ENCODE assay signal across 7 cellular contexts in the genomic region with DNA sequence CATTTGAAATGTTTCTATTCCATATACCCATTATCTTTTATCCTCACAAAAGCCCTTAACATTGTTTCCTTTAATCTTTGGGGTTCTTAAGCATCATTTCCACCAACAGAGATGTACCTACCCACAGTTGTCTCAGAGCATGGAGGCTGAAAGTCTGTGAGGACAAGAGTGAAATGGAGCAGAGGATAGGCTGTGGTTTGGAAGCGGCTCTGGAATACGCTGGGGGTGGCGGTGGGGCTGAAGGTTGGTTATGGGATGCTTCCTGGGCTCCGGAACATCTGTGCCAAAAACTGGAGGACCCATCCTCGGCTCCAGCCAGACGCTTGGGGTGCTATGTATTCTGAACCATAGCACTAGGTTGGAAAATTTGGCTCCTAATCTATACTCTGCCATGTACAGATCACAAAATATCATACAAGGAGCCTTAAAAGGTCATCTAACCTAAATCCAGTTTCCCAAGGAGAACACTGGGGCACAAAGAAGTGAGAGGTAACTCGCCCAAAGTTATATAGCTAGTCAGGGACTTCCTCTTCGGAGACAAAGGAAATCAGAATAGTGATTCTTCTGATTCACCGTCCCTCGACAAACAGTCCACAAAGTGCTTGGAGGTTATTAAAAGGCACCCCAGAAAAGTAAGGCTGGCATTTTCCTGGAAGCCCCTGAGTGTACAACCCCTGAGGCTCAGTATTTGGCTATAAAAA. TPM values are rescaled to one million over a fixed set of nuclear protein-coding genes. Genes with fewer than 3 reads are reported as not detected.
DNase-seq lines count a peak whose midpoint lies in the region; ATAC-seq and TF ChIP-seq lines count a peak whose summit lies in the region.

No MANE protein-coding gene starts in this region.

- H3K4me1 Mint-ChIP-seq in activated T-helper 1 cell treated with anti-CD3 and anti-CD28 coated beads, Interleukin-12 subunit alpha, Interleukin-12 subunit beta, Interleukin-2, Interleukin-4 antibody, amounts not matched to agents 30 ng/mL and 10 ng/mL and 1 ng/mL, durations not matched to agents 14 hours and 24 hours and 36 hours (ENCODE audit: low read depth) = peaks cover 34% of the 10 kb centered on the region
- H3K4me1 Mint-ChIP-seq in immature natural killer cell = peaks cover 28 to 46% of the 10 kb centered on the region in 2 donors

- no peak for TF ChIP-seq POLR2A in stomach (IDR thresholded peaks at IDR 0.05)

- intact Hi-C loops in activated T-helper 1 cell treated with anti-CD3 and anti-CD28 coated beads, Interleukin-12 subunit alpha, Interleukin-12 subunit beta, Interleukin-2, Interleukin-4 antibody, amounts not matched to agents 30 ng/mL and 10 ng/mL and 1 ng/mL, durations not matched to agents 14 hours and 24 hours and 36 hours (cut with micrococcal nuclease) = loop anchor here (1.0 to 5.0 kb wide), 3 partner anchors 35 to 713 kb away; partner anchors contain the start of gene DAD1
- intact Hi-C loops in stomach (cut with DNase I; ENCODE audit: low total_unique reads) = no loop called here

- H3K27ac Mint-ChIP-seq in activated T-helper 1 cell treated with anti-CD3 and anti-CD28 coated beads, Interleukin-12 subunit alpha, Interleukin-12 subunit beta, Interleukin-2, Interleukin-4 antibody, amounts not matched to agents 30 ng/mL and 10 ng/mL and 1 ng/mL, durations not matched to agents 14 hours and 24 hours and 36 hours = peak overlapping the region; percentile 95
- peak overlapping the region; percentile 88 to 99 (median 94) for H3K27ac Mint-ChIP-seq in immature natural killer cell

- H3K4me3 ChIP-seq in HUES64 (ENCODE audit: low read length) = peak overlapping the region; percentile 90
- peak overlapping the region; percentile 67 to 73 (median 72) for H3K4me3 ChIP-seq in stomach

- H3K36me3 ChIP-seq in HUES64 (ENCODE audit: insufficient read depth, low read length) (no peaks in the 10 kb centered on the region), stomach (peaks cover 0 to 23% (median 8%) of the 10 kb centered on the region in 4 donors)

- no peaks in the 10 kb centered on the region for H3K9me3 Mint-ChIP-seq in activated T-helper 1 cell treated with anti-CD3 and anti-CD28 coated beads, Interleukin-12 subunit alpha, Interleukin-12 subunit beta, Interleukin-2, Interleukin-4 antibody, amounts not matched to agents 30 ng/mL and 10 ng/mL and 1 ng/mL, durations not matched to agents 14 hours and 24 hours and 36 hours
- H3K9me3 Mint-ChIP-seq in immature natural killer cell = no peaks in the 10 kb centered on the region

- DNase-seq in activated T-helper 1 cell treated with anti-CD3 and anti-CD28 coated beads, Interleukin-12 subunit alpha, Interleukin-12 subunit beta, Interleukin-2, Interleukin-4 antibody, amounts not matched to agents 30 ng/mL and 10 ng/mL and 1 ng/mL, durations not matched to agents 14 hours and 24 hours and 36 hours (ENCODE audit: low spot score) = no peak
- DNase-seq in immature natural killer cell (no peak), stomach (no peak), NCI-H1105 treated with DMSO at 0.1 percent for 48 hours (lab: John Stamatoyannopoulos, UW) (no peak)

- H3K27me3 ChIP-seq in HUES64 (ENCODE audit: insufficient read depth, low read length) = peaks cover 77% of the 10 kb centered on the region
- H3K27me3 ChIP-seq in stomach = no peaks in the 10 kb centered on the region

- TF ChIP-seq CTCF in stomach (IDR thresholded peaks at IDR 0.05) = no peak

- peak overlapping the region; percentile 91 for H3K4me3 Mint-ChIP-seq in activated T-helper 1 cell treated with anti-CD3 and anti-CD28 coated beads, Interleukin-12 subunit alpha, Interleukin-12 subunit beta, Interleukin-2, Interleukin-4 antibody, amounts not matched to agents 30 ng/mL and 10 ng/mL and 1 ng/mL, durations not matched to agents 14 hours and 24 hours and 36 hours
- H3K4me3 Mint-ChIP-seq in immature natural killer cell = peak overlapping the region; percentile 88 to 96 (median 91)

- WGBS in HUES64 = 89% methylated on average over 10 of the region's 10 CpGs
- 51 to 63% (median 56%) methylated on average over 10 of the region's 10 CpGs for WGBS in stomach, 5 donors

- H3K27ac ChIP-seq in HUES64 (ENCODE audit: low read depth, low read length) (no peak overlapping the region), stomach (peak overlapping the region; percentile 93 to 98 (median 98))

- no peak for ATAC-seq in HG03025 (IDR thresholded peaks at IDR 0.05; ENCODE audit: low FRiP score, unreplicated experiment)
- no peak for ATAC-seq in HG03039 (IDR thresholded peaks at IDR 0.05; ENCODE audit: unreplicated experiment)

- H3K27me3 Mint-ChIP-seq in activated T-helper 1 cell treated with anti-CD3 and anti-CD28 coated beads, Interleukin-12 subunit alpha, Interleukin-12 subunit beta, Interleukin-2, Interleukin-4 antibody, amounts not matched to agents 30 ng/mL and 10 ng/mL and 1 ng/mL, durations not matched to agents 14 hours and 24 hours and 36 hours (ENCODE audit: insufficient read depth) = no peaks in the 10 kb centered on the region
- H3K27me3 Mint-ChIP-seq in immature natural killer cell (ENCODE audit: low read depth in 3 of 3) = peaks cover 7 to 13% (median 11%) of the 10 kb centered on the region in 3 donors

- H3K9me3 ChIP-seq in HUES64 (ENCODE audit: insufficient read depth, low read depth, low read length) (no peaks in the 10 kb centered on the region), stomach (no peaks in the 10 kb centered on the region)

- H3K36me3 Mint-ChIP-seq in activated T-helper 1 cell treated with anti-CD3 and anti-CD28 coated beads, Interleukin-12 subunit alpha, Interleukin-12 subunit beta, Interleukin-2, Interleukin-4 antibody, amounts not matched to agents 30 ng/mL and 10 ng/mL and 1 ng/mL, durations not matched to agents 14 hours and 24 hours and 36 hours (ENCODE audit: low read depth) = peaks cover 14% of the 10 kb centered on the region
- H3K36me3 Mint-ChIP-seq in immature natural killer cell = peaks cover 0 to 4% (median 0%) of the 10 kb centered on the region in 3 donors

- TF ChIP-seq EP300 in stomach (IDR thresholded peaks at IDR 0.05) = no peak

- peaks cover 5% of the 10 kb centered on the region; the same call in 1 of the 2 replicates for H3K4me1 ChIP-seq in HUES64 (ENCODE audit: insufficient read depth, low read length)
- peaks cover 26 to 44% (median 42%) of the 10 kb centered on the region in 4 donors for H3K4me1 ChIP-seq in stomach

- peak overlapping the region; percentile 67; the same call in 1 of the 2 replicates for H3K9ac ChIP-seq in HUES64 (ENCODE audit: low read depth, low read length)

RNA-seq across cellular contexts. Expression of gene PPP1R3E, which starts 2.5 kb away (rescaled TPM):
- polyA plus RNA-seq in HUES64 (2013, experiment 1 of 2) = 2.2 TPM
- 3.7 TPM for polyA plus RNA-seq in HUES64 (2013, experiment 2 of 2)
- total RNA-seq in activated T-helper 1 cell treated with anti-CD3 and anti-CD28 coated beads, Interleukin-12 subunit alpha, Interleukin-12 subunit beta, Interleukin-2, Interleukin-4 antibody, amounts not matched to agents 30 ng/mL and 10 ng/mL and 1 ng/mL, durations not matched to agents 14 hours and 24 hours and 36 hours = 16.6 and 17.3 TPM in 2 replicates
- polyA plus RNA-seq in immature natural killer cell (1 to 10 TPM in 2 of 3 donors, not detected in 1; 1.4 to 2.0 TPM), stomach (10 to 100 TPM; 13.5 to 17.6 (median 16.4) TPM)
- total RNA-seq in stomach = 10 to 100 TPM in 1 of 5 donors, 1 to 10 TPM in 4; 1.7 to 17.0 (median 6.8) TPM

RNA-seq across cellular contexts. Expression of gene BCL2L2, which starts 6.5 kb away (rescaled TPM):
- 9.1 TPM for polyA plus RNA-seq in HUES64 (2013, experiment 1 of 2)
- 10.4 TPM for polyA plus RNA-seq in HUES64 (2013, experiment 2 of 2)
- 4.1 and 7.1 TPM in 2 replicates for total RNA-seq in activated T-helper 1 cell treated with anti-CD3 and anti-CD28 coated beads, Interleukin-12 subunit alpha, Interleukin-12 subunit beta, Interleukin-2, Interleukin-4 antibody, amounts not matched to agents 30 ng/mL and 10 ng/mL and 1 ng/mL, durations not matched to agents 14 hours and 24 hours and 36 hours
- polyA plus RNA-seq in immature natural killer cell = 1 to 10 TPM in 1 of 3 donors, under 1 TPM in 2; 0.07 to 1.2 (median 0.69) TPM
- total RNA-seq in stomach = 10 to 100 TPM; 14.0 to 47.5 (median 39.8) TPM
- 10 to 100 TPM; 28.1 to 84.1 (median 48.4) TPM for polyA plus RNA-seq in stomach

RNA-seq across cellular contexts. Expression of gene HOMEZ, which starts 14.2 kb away (rescaled TPM):
- polyA plus RNA-seq in HUES64 (2013, experiment 1 of 2) = 8.1 TPM
- 11.6 TPM for polyA plus RNA-seq in HUES64 (2013, experiment 2 of 2)
- 10.9 and 12.2 TPM in 2 replicates for total RNA-seq in activated T-helper 1 cell treated with anti-CD3 and anti-CD28 coated beads, Interleukin-12 subunit alpha, Interleukin-12 subunit beta, Interleukin-2, Interleukin-4 antibody, amounts not matched to agents 30 ng/mL and 10 ng/mL and 1 ng/mL, durations not matched to agents 14 hours and 24 hours and 36 hours
- polyA plus RNA-seq in immature natural killer cell (1 to 10 TPM; 1.2 to 4.9 (median 2.1) TPM), stomach (1 to 10 TPM; 5.8 to 9.6 (median 7.0) TPM)
- total RNA-seq in stomach = 100 to 1,000 TPM in 1 of 5 donors, 10 to 100 TPM in 1, 1 to 10 TPM in 3; 5.1 to 103 (median 8.3) TPM

RNA-seq across cellular contexts. Expression of gene PABPN1, which starts 21.1 kb away (rescaled TPM):
- 225 TPM for polyA plus RNA-seq in HUES64 (2013, experiment 1 of 2)
- 216 TPM for polyA plus RNA-seq in HUES64 (2013, experiment 2 of 2)
- total RNA-seq in activated T-helper 1 cell treated with anti-CD3 and anti-CD28 coated beads, Interleukin-12 subunit alpha, Interleukin-12 subunit beta, Interleukin-2, Interleukin-4 antibody, amounts not matched to agents 30 ng/mL and 10 ng/mL and 1 ng/mL, durations not matched to agents 14 hours and 24 hours and 36 hours = 252 and 266 TPM in 2 replicates
- polyA plus RNA-seq in immature natural killer cell = 100 to 1,000 TPM in 2 of 3 donors, 10 to 100 TPM in 1; 86.2 to 114 (median 113) TPM
- 100 to 1,000 TPM in 2 of 5 donors, 10 to 100 TPM in 3; 24.5 to 152 (median 70.5) TPM for total RNA-seq in stomach
- polyA plus RNA-seq in stomach = 100 to 1,000 TPM; 131 to 190 (median 147) TPM

RNA-seq across cellular contexts. Expression of gene SLC22A17, which starts 52.6 kb away (rescaled TPM):
- 23.6 TPM for polyA plus RNA-seq in HUES64 (2013, experiment 1 of 2)
- polyA plus RNA-seq in HUES64 (2013, experiment 2 of 2) = 28.5 TPM
- total RNA-seq in activated T-helper 1 cell treated with anti-CD3 and anti-CD28 coated beads, Interleukin-12 subunit alpha, Interleukin-12 subunit beta, Interleukin-2, Interleukin-4 antibody, amounts not matched to agents 30 ng/mL and 10 ng/mL and 1 ng/mL, durations not matched to agents 14 hours and 24 hours and 36 hours = 3.1 and 5.0 TPM in 2 replicates
- under 1 TPM in 1 of 3 donors, not detected in 2; 0.18 TPM for polyA plus RNA-seq in immature natural killer cell
- 10 to 100 TPM; 14.1 to 33.3 (median 22.3) TPM for total RNA-seq in stomach
- polyA plus RNA-seq in stomach = 10 to 100 TPM in 2 of 3 donors, 1 to 10 TPM in 1; 7.0 to 18.3 (median 12.5) TPM
